ENCODE assay signal across 8 cellular contexts in the genomic region with DNA sequence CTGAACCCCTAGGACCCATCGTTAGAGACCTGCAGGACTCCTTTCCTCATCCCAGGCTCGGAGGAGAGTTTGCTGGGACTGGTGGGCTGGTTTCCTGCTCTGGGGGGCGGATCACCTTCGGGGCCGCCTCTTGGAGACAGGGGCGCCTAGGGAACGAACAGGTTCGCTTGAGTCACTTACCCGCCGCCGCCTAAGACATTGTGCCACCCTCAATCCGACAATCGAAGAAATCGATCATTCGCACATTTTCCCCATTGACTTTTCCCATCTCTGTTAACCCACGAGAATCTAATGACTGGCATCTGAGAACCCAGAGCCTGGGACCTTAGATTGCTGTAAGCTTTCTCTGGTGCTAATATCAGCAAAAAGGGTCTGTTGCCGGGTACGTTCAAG. TPM values are rescaled to one million over a fixed set of nuclear protein-coding genes. Genes with fewer than 3 reads are reported as not detected.
DNase-seq lines count a peak whose midpoint lies in the region; ATAC-seq, FAIRE-seq and TF ChIP-seq lines count a peak whose summit lies in the region.

No MANE protein-coding gene starts in this region.

- TF ChIP-seq CTCF in GM12864 (IDR thresholded peaks at IDR 0.05; ENCODE audit: low read depth, low read length, missing control alignments) = no peak

- H3K4me1 ChIP-seq in stomach smooth muscle (ENCODE audit: control insufficient read depth, insufficient read depth, low read length) = peaks cover 30% of the 10 kb centered on the region

- intact Hi-C loops in activated T-helper 1 cell treated with anti-CD3 and anti-CD28 coated beads, Interleukin-12 subunit alpha, Interleukin-12 subunit beta, Interleukin-2, Interleukin-4 antibody, amounts not matched to agents 30 ng/mL and 10 ng/mL and 1 ng/mL, durations not matched to agents 14 hours and 24 hours and 36 hours (cut with micrococcal nuclease) = loop anchor here (1.0 to 10.0 kb wide), 12 partner anchors 45 to 1724 kb away; a partner anchor contains a TSS

- FAIRE-seq in urothelium cell line (lab: Jason Lieb, UNC) = no peak

- peak overlapping the region; percentile 97 for H3K9ac ChIP-seq in stomach smooth muscle (ENCODE audit: low read length in 2 of 2)

- DNase-seq in GM12864 (ENCODE audit: low read depth) = no peak
- no peak for DNase-seq in activated T-helper 1 cell treated with anti-CD3 and anti-CD28 coated beads, Interleukin-12 subunit alpha, Interleukin-12 subunit beta, Interleukin-2, Interleukin-4 antibody, amounts not matched to agents 30 ng/mL and 10 ng/mL and 1 ng/mL, durations not matched to agents 14 hours and 24 hours and 36 hours (ENCODE audit: low spot score)
- no peak for DNase-seq in NCI-H2107 treated with DMSO at 0.1 percent for 48 hours (lab: John Stamatoyannopoulos, UW; ENCODE audit: unreplicated experiment)
- no peak for DNase-seq in urothelium cell line (ENCODE audit: low spot score)
- no peak for DNase-seq in C1 segment of cervical spinal cord (lab: John Stamatoyannopoulos, UW)

- H3K4me1 Mint-ChIP-seq in activated T-helper 1 cell treated with anti-CD3 and anti-CD28 coated beads, Interleukin-12 subunit alpha, Interleukin-12 subunit beta, Interleukin-2, Interleukin-4 antibody, amounts not matched to agents 30 ng/mL and 10 ng/mL and 1 ng/mL, durations not matched to agents 14 hours and 24 hours and 36 hours (ENCODE audit: low read depth) = peaks cover 58% of the 10 kb centered on the region

- H3K4me3 Mint-ChIP-seq in activated T-helper 1 cell treated with anti-CD3 and anti-CD28 coated beads, Interleukin-12 subunit alpha, Interleukin-12 subunit beta, Interleukin-2, Interleukin-4 antibody, amounts not matched to agents 30 ng/mL and 10 ng/mL and 1 ng/mL, durations not matched to agents 14 hours and 24 hours and 36 hours = peak overlapping the region; percentile 96

- no peaks in the 10 kb centered on the region for H3K9me3 Mint-ChIP-seq in activated T-helper 1 cell treated with anti-CD3 and anti-CD28 coated beads, Interleukin-12 subunit alpha, Interleukin-12 subunit beta, Interleukin-2, Interleukin-4 antibody, amounts not matched to agents 30 ng/mL and 10 ng/mL and 1 ng/mL, durations not matched to agents 14 hours and 24 hours and 36 hours

- peaks cover 46% of the 10 kb centered on the region for H3K36me3 Mint-ChIP-seq in activated T-helper 1 cell treated with anti-CD3 and anti-CD28 coated beads, Interleukin-12 subunit alpha, Interleukin-12 subunit beta, Interleukin-2, Interleukin-4 antibody, amounts not matched to agents 30 ng/mL and 10 ng/mL and 1 ng/mL, durations not matched to agents 14 hours and 24 hours and 36 hours (ENCODE audit: low read depth)

- H3K27ac Mint-ChIP-seq in activated T-helper 1 cell treated with anti-CD3 and anti-CD28 coated beads, Interleukin-12 subunit alpha, Interleukin-12 subunit beta, Interleukin-2, Interleukin-4 antibody, amounts not matched to agents 30 ng/mL and 10 ng/mL and 1 ng/mL, durations not matched to agents 14 hours and 24 hours and 36 hours = peak overlapping the region; percentile 98

- no peaks in the 10 kb centered on the region for H3K9me3 ChIP-seq in iPS-18c (ENCODE audit: control insufficient read depth, insufficient read depth, low read length)
- H3K9me3 ChIP-seq in stomach smooth muscle (ENCODE audit: control insufficient read depth in 2 of 2, low read length in 2 of 2) = no peaks in the 10 kb centered on the region

- peak overlapping the region; percentile 91 for H3K27ac ChIP-seq in stomach smooth muscle (ENCODE audit: low read length)

- H3K4me3 ChIP-seq in GM12864 (ENCODE audit: low read depth, low read length) = peak overlapping the region; percentile 99
- peak overlapping the region; percentile 76 for H3K4me3 ChIP-seq in iPS-18c (ENCODE audit: insufficient read depth, low read depth, low read length)
- peak overlapping the region; percentile 88 to 99 for H3K4me3 ChIP-seq in stomach smooth muscle (ENCODE audit: low read length in 2 of 2)

- peak; percentile 20 for ATAC-seq in HG02610 (IDR thresholded peaks at IDR 0.05; ENCODE audit: unreplicated experiment)

- no peaks in the 10 kb centered on the region for H3K27me3 ChIP-seq in stomach smooth muscle (ENCODE audit: control insufficient read depth in 1 of 2, insufficient read depth in 2 of 2, low read length in 2 of 2)

- H3K27me3 Mint-ChIP-seq in activated T-helper 1 cell treated with anti-CD3 and anti-CD28 coated beads, Interleukin-12 subunit alpha, Interleukin-12 subunit beta, Interleukin-2, Interleukin-4 antibody, amounts not matched to agents 30 ng/mL and 10 ng/mL and 1 ng/mL, durations not matched to agents 14 hours and 24 hours and 36 hours (ENCODE audit: insufficient read depth) = no peaks in the 10 kb centered on the region

- H3K36me3 ChIP-seq in stomach smooth muscle (ENCODE audit: control insufficient read depth in 2 of 2, insufficient read depth in 2 of 2, low read length in 2 of 2) = peaks cover 18 to 20% of the 10 kb centered on the region in 2 donors

RNA-seq across cellular contexts. Expression of a gene that starts 0.3 kb away (rescaled TPM):
- total RNA-seq in activated T-helper 1 cell treated with anti-CD3 and anti-CD28 coated beads, Interleukin-12 subunit alpha, Interleukin-12 subunit beta, Interleukin-2, Interleukin-4 antibody, amounts not matched to agents 30 ng/mL and 10 ng/mL and 1 ng/mL, durations not matched to agents 14 hours and 24 hours and 36 hours = 51.6 and 53.7 TPM in 2 replicates

RNA-seq across cellular contexts. Expression of a gene that starts 0.7 kb away (rescaled TPM):
- total RNA-seq in activated T-helper 1 cell treated with anti-CD3 and anti-CD28 coated beads, Interleukin-12 subunit alpha, Interleukin-12 subunit beta, Interleukin-2, Interleukin-4 antibody, amounts not matched to agents 30 ng/mL and 10 ng/mL and 1 ng/mL, durations not matched to agents 14 hours and 24 hours and 36 hours = 400 and 421 TPM in 2 replicates
